In the genomic region with DNA sequence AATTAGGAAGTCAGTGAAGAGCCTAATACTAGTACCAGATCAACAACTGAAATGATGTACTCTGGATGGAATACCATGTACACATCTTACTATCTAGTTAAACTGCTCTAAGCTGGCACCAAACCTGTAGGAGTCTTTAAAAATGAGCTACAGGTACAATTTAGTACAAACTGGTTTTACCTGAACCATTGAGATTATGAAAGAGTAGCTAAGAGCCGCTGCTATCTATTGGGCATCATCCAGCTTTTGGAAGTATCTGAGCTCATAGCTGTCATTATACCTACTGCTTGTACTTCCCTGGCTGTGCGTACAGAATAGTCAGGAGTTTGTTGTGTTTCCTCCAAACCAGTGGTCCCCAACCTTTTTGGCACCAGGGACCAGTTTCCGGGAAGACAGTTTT, we compare ENCODE assay signal across 16 cellular contexts.
"Had no signal": no experiment of that assay in that cellular context is flagged by ENCODE, and none has a peak within 500 bp of the region (broad histone marks: within the 10 kb centered on the region; RNA-seq: fewer than 3 reads in every experiment).

No MANE protein-coding gene starts in this region.

- ATAC-seq: gastrocnemius medialis, left cardiac atrium, lower lobe of right lung, natural killer cell, right cardiac atrium had no signal

- H3K4me1 ChIP-seq: esophagus muscularis mucosa, gastrocnemius medialis, left ventricle myocardium inferior, lower lobe of right lung, uterus had no signal

- H3K4me3 ChIP-seq: dorsolateral prefrontal cortex, esophagus muscularis mucosa, gastrocnemius medialis, left ventricle myocardium inferior, lower lobe of right lung, uterus had no signal

- H3K27ac ChIP-seq: dorsolateral prefrontal cortex, esophagus muscularis mucosa, gastrocnemius medialis, left ventricle myocardium inferior, lower lobe of right lung, uterus had no signal

- H3K36me3 ChIP-seq: esophagus muscularis mucosa, gastrocnemius medialis, uterus had no signal

- H3K9me3 ChIP-seq: gastrocnemius medialis, lower lobe of right lung, uterus had no signal

- DNase-seq: cortex of kidney; dorsolateral prefrontal cortex; effector CD8-positive, alpha-beta T cell; gastrocnemius medialis; glutamatergic neuron; kidney; left cardiac atrium; left ventricle myocardium inferior; lower lobe of right lung; natural killer cell; right cardiac atrium; small intestine; stimulated activated CD4-positive, alpha-beta T cell treated with anti-CD3 and anti-CD28 coated beads, Interleukin-2, amount 100 ng/mL, for 48 hours; stimulated activated naive CD4-positive, alpha-beta T cell treated with Interleukin-2 at 50 U/mL for 16 hours; uterus had no signal

- H3K27me3 ChIP-seq: dorsolateral prefrontal cortex, esophagus muscularis mucosa, gastrocnemius medialis, uterus had no signal
